In the genomic region with DNA sequence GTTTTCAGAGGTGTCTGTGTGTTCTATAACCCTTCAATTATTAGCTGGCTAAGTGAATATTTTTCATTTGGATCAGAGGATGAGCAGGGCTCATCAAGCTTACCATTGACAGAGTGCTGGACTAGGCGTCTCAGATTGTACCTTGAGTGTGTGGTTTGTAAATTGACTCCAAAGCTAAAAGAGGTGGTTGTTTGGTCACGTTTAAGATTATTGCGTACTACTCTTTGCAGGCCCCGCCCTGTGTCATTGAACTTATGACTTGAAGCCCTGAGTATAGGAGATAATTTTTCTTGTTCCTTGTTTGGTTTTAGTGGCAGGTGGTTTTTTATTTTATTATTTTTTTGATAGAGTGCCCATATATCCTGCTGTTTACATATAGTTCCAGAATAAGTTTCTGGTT, we compare ENCODE assay signal across 26 cellular contexts. TPM values are rescaled to one million over a fixed set of nuclear protein-coding genes. Genes with fewer than 3 reads are reported as not detected.
DNase-seq lines count a peak whose midpoint lies in the region; ATAC-seq and TF ChIP-seq lines count a peak whose summit lies in the region.
"Had no signal": no experiment of that assay in that cellular context is flagged by ENCODE, and none has a peak within 500 bp of the region (broad histone marks: within the 10 kb centered on the region; RNA-seq: fewer than 3 reads in every experiment).

No MANE protein-coding gene starts in this region.

- no peaks in the 10 kb centered on the region for H3K9me3 ChIP-seq in OCI-LY7 (ENCODE audit: low read length)
- H3K9me3 ChIP-seq: left lung, right lobe of liver, spleen had no signal

- BruUV-seq in OCI-LY7 (replicated peaks; lab: Mats Ljungman, UMichigan) = no TSS peak

- H3K9me2 ChIP-seq in OCI-LY7 (ENCODE audit: insufficient read depth, low read length) = no peaks in the 10 kb centered on the region

- CTCF ChIA-PET in OCI-LY7 (lab: Charles Lee; ENCODE audit: unreplicated experiment) = interaction anchor here (0.8 kb wide), 1 partner anchor 13 kb away, joined by 3 read pairs; no protein-coding TSS in a partner anchor

- H3K36me3 Mint-ChIP-seq in activated T-cell treated with anti-CD3 and anti-CD28 coated beads, Interleukin-2, amount 50 U/mL, for 72 hours (ENCODE audit: insufficient read depth in 2 of 2) = peaks cover 2 to 16% of the 10 kb centered on the region in 2 donors
- peaks cover 31% of the 10 kb centered on the region for H3K36me3 Mint-ChIP-seq in nephron progenitor cell (ENCODE audit: low read depth)

- H3K4me3 ChIP-seq in OCI-LY7 (ENCODE audit: low read depth, low read length, poor library complexity, severe bottlenecking) = no peak overlapping the region
- H3K4me3 ChIP-seq: left lung, PC-9, right lobe of liver, SK-N-MC, spleen had no signal

- H3K4me2 ChIP-seq in OCI-LY7 (ENCODE audit: low read length) = no peak overlapping the region
- H3K4me2 ChIP-seq: PC-9 had no signal

- no peak for TF ChIP-seq CTCF in nephron progenitor cell (IDR thresholded peaks at IDR 0.05)
- TF ChIP-seq CTCF in OCI-LY7 (conservative IDR thresholded peaks at IDR 0.05; ENCODE audit: low read length) = no peak

- H3K27me3 Mint-ChIP-seq in activated T-cell treated with anti-CD3 and anti-CD28 coated beads, Interleukin-2, amount 50 U/mL, for 72 hours (ENCODE audit: low read depth) = no peaks in the 10 kb centered on the region
- no peaks in the 10 kb centered on the region for H3K27me3 Mint-ChIP-seq in nephron progenitor cell (ENCODE audit: low read depth, poor library complexity)
- H3K27me3 Mint-ChIP-seq: effector memory CD8-positive, alpha-beta T cell; memory B cell had no signal

- intact Hi-C loops in OCI-LY7 (cut with micrococcal nuclease; ENCODE audit: unreplicated experiment) = no loop called here

- POLR2A ChIA-PET in OCI-LY7 (lab: Charles Lee) = interaction anchor here (0.6 to 1.6 kb wide), 3 partner anchors 9 to 522 kb away, joined by 3 to 5 read pairs (median 3); no protein-coding TSS in a partner anchor

- no peak for ATAC-seq in activated T-cell treated with anti-CD3 and anti-CD28 coated beads, Interleukin-2, amount 50 U/mL, for 72 hours (replicated peaks in 1 of 2)
- ATAC-seq: effector memory CD8-positive, alpha-beta T cell; left lung; right lobe of liver; stimulated activated naive CD8-positive, alpha-beta T cell treated with anti-CD3 and anti-CD28 coated beads, Interleukin-15, Interleukin-2, amounts not matched to agents 100 U/mL and 50 U/mL, for 24 hours had no signal

- H3K79me2 ChIP-seq in OCI-LY7 (ENCODE audit: insufficient read depth, low read depth, low read length) = peaks cover 89% of the 10 kb centered on the region

- H3K36me3 ChIP-seq in OCI-LY7 (ENCODE audit: insufficient read depth, low read length) = peaks cover 63% of the 10 kb centered on the region
- H3K36me3 ChIP-seq: right lobe of liver had no signal

- H3K4me3 Mint-ChIP-seq in activated T-cell treated with anti-CD3 and anti-CD28 coated beads, Interleukin-2, amount 50 U/mL, for 72 hours = peak overlapping the region in 1 of 2 donors; percentile 38
- no peak overlapping the region for H3K4me3 Mint-ChIP-seq in nephron progenitor cell
- H3K4me3 Mint-ChIP-seq: memory B cell had no signal

- DNase-seq in NCI-H1417 (lab: John Stamatoyannopoulos, UW) = peak in 2 of 3 experiments; percentile 30 to 67
- DNase-seq in NCI-H1417 treated with DMSO at 0.1 percent for 48 hours (lab: John Stamatoyannopoulos, UW) = no peak
- DNase-seq in activated T-cell treated with anti-CD3 and anti-CD28 coated beads, Interleukin-2, amount 50 U/mL, for 72 hours = no peak
- no peak for DNase-seq in activated T-cell treated with anti-CD3 and anti-CD28 coated beads, Interleukin-2, amount 50 U/mL, for 1 hour
- peak; percentile 61 for DNase-seq in NCI-H69 (lab: John Stamatoyannopoulos, UW)
- no peak for DNase-seq in nephron progenitor cell
- DNase-seq in SW480 (ENCODE audit: low spot score) = no peak
- no peak for DNase-seq in OCI-LY7 (ENCODE audit: low spot score)
- DNase-seq: 8988T; activated CD4-positive, alpha-beta T cell treated with anti-CD3 and anti-CD28 coated beads, Interleukin-2, amount 50 U/mL, for 48 hours; activated CD8-positive, alpha-beta memory T cell treated with anti-CD3 and anti-CD28 coated beads, Interleukin-2, amount 50 U/mL, for 4 hours; C1 segment of cervical spinal cord; Calu3; central memory CD4-positive, alpha-beta T cell; effector memory CD8-positive, alpha-beta T cell; glutamatergic neuron; left lung; MV-4-11; PC-9; right lobe of liver; spleen; stimulated activated CD4-positive, alpha-beta T cell treated with anti-CD3 and anti-CD28 coated beads, Interleukin-2, amount 100 ng/mL, for 24 hours; stimulated activated naive CD8-positive, alpha-beta T cell treated with anti-CD3 and anti-CD28 coated beads, Interleukin-15, Interleukin-2, amounts not matched to agents 100 U/mL and 50 U/mL, for 24 hours had no signal

- H3K4me1 Mint-ChIP-seq in activated T-cell treated with anti-CD3 and anti-CD28 coated beads, Interleukin-2, amount 50 U/mL, for 72 hours (ENCODE audit: low read depth) = peaks cover 37% of the 10 kb centered on the region
- peaks cover 30% of the 10 kb centered on the region for H3K4me1 Mint-ChIP-seq in nephron progenitor cell

- no peak overlapping the region for H2AFZ ChIP-seq in OCI-LY7 (ENCODE audit: low read length)
- H2AFZ ChIP-seq: PC-9 had no signal

- peak overlapping the region; percentile 58 for H3K27ac Mint-ChIP-seq in activated T-cell treated with anti-CD3 and anti-CD28 coated beads, Interleukin-2, amount 50 U/mL, for 72 hours
- peak overlapping the region; percentile 50 for H3K27ac Mint-ChIP-seq in nephron progenitor cell
- H3K27ac Mint-ChIP-seq: memory B cell had no signal

- H3K4me1 ChIP-seq in OCI-LY7 (ENCODE audit: insufficient read depth, low read length, poor library complexity, severe bottlenecking) = peaks cover 7% of the 10 kb centered on the region

- H4K20me1 ChIP-seq in OCI-LY7 (ENCODE audit: insufficient read depth, low read length) = peaks cover 11% of the 10 kb centered on the region

- no peaks in the 10 kb centered on the region for H3K9me3 Mint-ChIP-seq in activated T-cell treated with anti-CD3 and anti-CD28 coated beads, Interleukin-2, amount 50 U/mL, for 72 hours
- no peaks in the 10 kb centered on the region for H3K9me3 Mint-ChIP-seq in nephron progenitor cell
- H3K9me3 Mint-ChIP-seq: effector memory CD8-positive, alpha-beta T cell; memory B cell; T-helper 1 cell treated with Interleukin-12 subunit alpha and Interleukin-12 subunit beta and Interleukin-4 antibody, amounts not matched to agents 30 μg/mL and 1 μg/mL, for 36 hours had no signal

- no peak overlapping the region for H3K27ac ChIP-seq in OCI-LY7 (ENCODE audit: low read depth, low read length, poor library complexity, severe bottlenecking)
- H3K27ac ChIP-seq: left lung, PC-9, right lobe of liver, SK-N-MC, spleen had no signal

RNA-seq across cellular contexts. Expression of a gene that starts 17.7 kb away (rescaled TPM):
- total RNA-seq in activated T-cell treated with anti-CD3 and anti-CD28 coated beads, Interleukin-2, amount 50 U/mL, for 72 hours = 100 to 1,000 TPM; 154 to 193 TPM
- 15.2 and 20.9 TPM in 2 replicates for total RNA-seq in OCI-LY7 (2014; rRNA removed; shearing (Covaris generic))
- 56.1 and 64.7 TPM in 2 replicates for total RNA-seq in OCI-LY7 (2022)

RNA-seq across cellular contexts. Expression of a gene that starts 17.7 kb away (rescaled TPM):
- 10 to 100 TPM; 37.6 to 39.8 TPM for total RNA-seq in activated T-cell treated with anti-CD3 and anti-CD28 coated beads, Interleukin-2, amount 50 U/mL, for 72 hours
- total RNA-seq in OCI-LY7 (2014; rRNA removed; shearing (Covaris generic)) = 26.3 and 31.5 TPM in 2 replicates
- 22.2 and 26.6 TPM in 2 replicates for total RNA-seq in OCI-LY7 (2022)

Comparison
In these comparisons a context has a peak if more than half of its experiments do, and no peak if none do; other contexts are left out.
1. DNase-seq: peak in NCI-H1417 (2 of 3) and NCI-H69 (single experiment); none in NCI-H1417 treated with DMSO at 0.1 percent for 48 hours (single experiment), activated T-cell treated with anti-CD3 and anti-CD28 coated beads, Interleukin-2, amount 50 U/mL, for 72 hours (0 of 2), activated T-cell treated with anti-CD3 and anti-CD28 coated beads, Interleukin-2, amount 50 U/mL, for 1 hour (single experiment), nephron progenitor cell (single experiment), SW480 (single experiment) and OCI-LY7 (single experiment).